Comparison of ENCODE assay signal across 2 cellular contexts in genomic region chr4:128362760-128363159, GRCh38.
A peak's percentile ranks its signal among the peaks of the same experiment; 100 is the strongest.
TF ChIP-seq lines count a peak whose summit lies in the region.

No MANE protein-coding gene starts in this region.

TF ChIP-seq in GM23338, 12 proteins besides CTCF, POLR2A, EP300 and RAD21:
- TF ChIP-seq ETS1 (IDR thresholded peaks at IDR 0.05) = no peak
- TF ChIP-seq ZNF331 (CRISPR knock-in tag; IDR thresholded peaks at IDR 0.05; ENCODE audit: low read depth) = no peak
- TF ChIP-seq ZNF462 (CRISPR knock-in tag; IDR thresholded peaks at IDR 0.05) = peak; percentile 47; the same call in 1 of the 2 replicates

TF ChIP-seq in WTC11, 78 proteins besides CTCF, POLR2A, EP300 and RAD21:
- TF ChIP-seq ATF2 (CRISPR knock-in tag; IDR thresholded peaks at IDR 0.05; ENCODE audit: borderline replicate concordance, low read depth) (no peak), SMAD3 (CRISPR knock-in tag; IDR thresholded peaks at IDR 0.05; ENCODE audit: borderline replicate concordance) (no peak), NFATC4 (CRISPR knock-in tag; IDR thresholded peaks at IDR 0.05) (no peak), ZNF423 (CRISPR knock-in tag; IDR thresholded peaks at IDR 0.05) (no peak), NFYB (CRISPR knock-in tag; conservative IDR thresholded peaks at IDR 0.05; ENCODE audit: low read depth) (no peak), ETV6 (CRISPR knock-in tag; IDR thresholded peaks at IDR 0.05) (no peak), ZMAT4 (CRISPR knock-in tag; IDR thresholded peaks at IDR 0.05) (no peak), CREM (CRISPR knock-in tag; IDR thresholded peaks at IDR 0.05) (no peak), AR (CRISPR knock-in tag; IDR thresholded peaks at IDR 0.05) (no peak), E2F5 (CRISPR knock-in tag; IDR thresholded peaks at IDR 0.05) (no peak), USF2 (CRISPR knock-in tag; IDR thresholded peaks at IDR 0.05) (no peak), ZNF416 (CRISPR knock-in tag; IDR thresholded peaks at IDR 0.05) (no peak), MYBL2 (CRISPR knock-in tag; IDR thresholded peaks at IDR 0.05) (no peak), SMAD4 (CRISPR knock-in tag; IDR thresholded peaks at IDR 0.05) (no peak), CBFB (CRISPR knock-in tag; IDR thresholded peaks at IDR 0.05; ENCODE audit: low read depth) (no peak), ZSCAN18 (CRISPR knock-in tag; IDR thresholded peaks at IDR 0.05) (no peak)
TF ChIP-seq in WTC11: peak in this region for 0.
